In the genomic region with DNA sequence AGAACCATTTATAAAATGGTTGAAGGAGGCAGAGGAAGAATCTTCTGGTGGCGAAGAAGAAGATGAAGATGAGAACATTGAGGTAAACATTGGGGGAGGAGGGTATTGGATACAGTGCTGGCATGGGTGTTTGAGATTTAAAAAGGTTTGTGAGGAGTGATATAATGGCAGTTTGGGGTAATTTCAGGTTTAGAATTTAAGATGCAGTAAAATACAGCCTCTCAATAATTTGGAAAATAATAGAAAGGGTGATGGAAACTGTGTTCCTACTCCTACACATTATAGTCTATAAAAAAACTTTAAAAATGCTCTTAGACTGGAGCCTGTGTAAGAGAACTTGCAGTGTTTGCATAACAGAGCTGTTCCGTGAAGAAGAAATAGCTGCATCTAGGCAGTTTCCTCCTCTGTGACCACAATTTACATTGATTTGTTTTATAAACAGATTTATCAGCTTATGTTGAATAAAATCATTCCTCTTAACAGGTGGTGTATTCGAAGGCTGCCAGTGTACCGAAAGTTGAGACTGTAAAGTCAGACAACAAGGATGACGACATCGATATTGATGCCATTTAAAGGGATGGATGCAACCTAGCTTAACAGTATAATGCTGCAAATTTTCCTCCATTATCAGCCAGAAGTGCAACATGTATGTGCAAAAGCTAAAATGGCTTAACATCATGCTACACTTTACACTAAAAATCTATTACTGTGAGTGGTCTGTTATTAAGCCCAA, we compare ENCODE assay signal across 1 cellular context.
TF ChIP-seq lines count a peak whose summit lies in the region.

No MANE protein-coding gene starts in this region.

TF ChIP-seq in HepG2, 621 proteins besides CTCF, POLR2A, EP300 and RAD21:
- TF ChIP-seq ZNF230 (CRISPR knock-in tag; IDR thresholded peaks at IDR 0.05) (no peak), RBFOX2 (IDR thresholded peaks at IDR 0.05; ENCODE audit: low read depth, low read length) (peak; percentile 69), POLR2G (IDR thresholded peaks at IDR 0.05; ENCODE audit: low read depth, low read length) (0 out of 2 replicates have a peak, but pooled peaks have one; percentile 15)
